Comparison of ENCODE assay signal across 36 cellular contexts in genomic region chr13:36924001-36924400, GRCh38. TPM values are rescaled to one million over a fixed set of nuclear protein-coding genes. Genes with fewer than 3 reads are reported as not detected.
"Had no signal": no experiment of that assay in that cellular context is flagged by ENCODE, and none has a peak within 500 bp of the region (broad histone marks: within the 10 kb centered on the region; RNA-seq: fewer than 3 reads in every experiment).

No MANE protein-coding gene starts in this region.

- H3K36me3 Mint-ChIP-seq: activated CD4-positive, alpha-beta memory T cell treated with anti-CD3 and anti-CD28 coated beads for 36 hours; activated naive CD4-positive, alpha-beta T cell treated with anti-CD3 and anti-CD28 coated beads, Interleukin-2, amount 50 U/mL, for 72 hours; activated naive CD8-positive, alpha-beta T cell treated with anti-CD3 and anti-CD28 coated beads for 36 hours had no signal

- H3K4me1 ChIP-seq: breast epithelium had no signal

- H3K27ac Mint-ChIP-seq: activated B cell treated with CpG ODN at 0.5 μM for 24 hours; activated CD4-positive, alpha-beta memory T cell treated with anti-CD3 and anti-CD28 coated beads for 36 hours; activated CD4-positive, alpha-beta T cell treated with anti-CD3 and anti-CD28 coated beads, Interleukin-2, amount 10 ng/mL, durations not matched to agents 24 days and 14 days; activated CD8-positive, alpha-beta T cell treated with anti-CD3 and anti-CD28 coated beads for 36 hours; activated naive CD4-positive, alpha-beta T cell treated with anti-CD3 and anti-CD28 coated beads for 36 hours; activated naive CD4-positive, alpha-beta T cell treated with anti-CD3 and anti-CD28 coated beads, Interleukin-2, amount 50 U/mL, for 72 hours; activated naive CD8-positive, alpha-beta T cell treated with anti-CD3 and anti-CD28 coated beads for 36 hours; activated T-cell treated with anti-CD3 and anti-CD28 coated beads, Interleukin-2, amount 50 U/mL, for 72 hours; activated T-helper 1 cell treated with anti-CD3 and anti-CD28 coated beads, Interleukin-12 subunit alpha, Interleukin-12 subunit beta, Interleukin-2, Interleukin-4 antibody, amounts not matched to agents 30 ng/mL and 10 ng/mL and 1 ng/mL, durations not matched to agents 14 hours and 24 hours and 36 hours; activated T-helper 17 cell treated with anti-CD3 and anti-CD28 coated beads, Interleukin-2, amount 50 U/mL, for 72 hours; T-helper 1 cell treated with Interleukin-12 subunit alpha and Interleukin-12 subunit beta and Interleukin-4 antibody, amounts not matched to agents 30 μg/mL and 1 μg/mL, for 36 hours; T-helper 2 cell treated with Interferon-gamma antibody and Interleukin-4, amounts not matched to agents 5 μg/mL and 100 μg/mL, for 36 hours had no signal

- ATAC-seq: activated CD8-positive, alpha-beta T cell treated with anti-CD3 and anti-CD28 coated beads for 36 hours; activated naive CD4-positive, alpha-beta T cell treated with anti-CD3 and anti-CD28 coated beads, Interleukin-2, amount 50 U/mL, for 72 hours; activated T-cell treated with anti-CD3 and anti-CD28 coated beads, Interleukin-2, amount 50 U/mL, for 4 hours; activated T-cell treated with anti-CD3 and anti-CD28 coated beads, Interleukin-2, amount 50 U/mL, for 72 hours; activated T-helper 17 cell treated with anti-CD3 and anti-CD28 coated beads, Interleukin-2, amount 50 U/mL, for 72 hours; body of pancreas had no signal

- H3K27ac ChIP-seq: adrenal gland, body of pancreas, brain microvascular endothelial cell, breast epithelium, VCaP had no signal

- H3K4me3 Mint-ChIP-seq: activated B cell treated with CpG ODN at 0.5 μM for 24 hours; activated CD4-positive, alpha-beta memory T cell treated with anti-CD3 and anti-CD28 coated beads for 36 hours; activated CD4-positive, alpha-beta T cell treated with anti-CD3 and anti-CD28 coated beads, Interleukin-2, amount 10 ng/mL, durations not matched to agents 24 days and 14 days; activated CD8-positive, alpha-beta T cell treated with anti-CD3 and anti-CD28 coated beads for 36 hours; activated naive CD4-positive, alpha-beta T cell treated with anti-CD3 and anti-CD28 coated beads for 36 hours; activated naive CD8-positive, alpha-beta T cell treated with anti-CD3 and anti-CD28 coated beads for 36 hours; activated T-cell treated with anti-CD3 and anti-CD28 coated beads, Interleukin-2, amount 50 U/mL, for 4 hours; activated T-cell treated with anti-CD3 and anti-CD28 coated beads, Interleukin-2, amount 50 U/mL, for 72 hours; activated T-helper 1 cell treated with anti-CD3 and anti-CD28 coated beads, Interleukin-12 subunit alpha, Interleukin-12 subunit beta, Interleukin-2, Interleukin-4 antibody, amounts not matched to agents 30 ng/mL and 10 ng/mL and 1 ng/mL, durations not matched to agents 14 hours and 24 hours and 36 hours; activated T-helper 17 cell treated with anti-CD3 and anti-CD28 coated beads, Interleukin-2, amount 50 U/mL, for 72 hours; T-helper 1 cell treated with Interleukin-12 subunit alpha and Interleukin-12 subunit beta and Interleukin-4 antibody, amounts not matched to agents 30 μg/mL and 1 μg/mL, for 36 hours; T-helper 2 cell treated with Interferon-gamma antibody and Interleukin-4, amounts not matched to agents 5 μg/mL and 100 μg/mL, for 36 hours had no signal

- H3K4me1 Mint-ChIP-seq: activated T-helper 17 cell treated with anti-CD3 and anti-CD28 coated beads, Interleukin-2, amount 50 U/mL, for 72 hours had no signal

- H3K36me3 ChIP-seq: adrenal gland, brain microvascular endothelial cell, breast epithelium had no signal

- H3K9me3 Mint-ChIP-seq: activated B cell treated with CpG ODN at 0.5 μM for 24 hours; activated CD4-positive, alpha-beta memory T cell treated with anti-CD3 and anti-CD28 coated beads for 36 hours; activated CD4-positive, alpha-beta T cell treated with anti-CD3 and anti-CD28 coated beads, Interleukin-2, amount 10 ng/mL, durations not matched to agents 24 days and 14 days; activated CD8-positive, alpha-beta T cell treated with anti-CD3 and anti-CD28 coated beads for 36 hours; activated naive CD4-positive, alpha-beta T cell treated with anti-CD3 and anti-CD28 coated beads for 36 hours; activated naive CD4-positive, alpha-beta T cell treated with anti-CD3 and anti-CD28 coated beads, Interleukin-2, amount 50 U/mL, for 72 hours; activated naive CD8-positive, alpha-beta T cell treated with anti-CD3 and anti-CD28 coated beads for 36 hours; activated T-cell treated with anti-CD3 and anti-CD28 coated beads, Interleukin-2, amount 50 U/mL, for 4 hours; activated T-cell treated with anti-CD3 and anti-CD28 coated beads, Interleukin-2, amount 50 U/mL, for 72 hours; activated T-helper 1 cell treated with anti-CD3 and anti-CD28 coated beads, Interleukin-12 subunit alpha, Interleukin-12 subunit beta, Interleukin-2, Interleukin-4 antibody, amounts not matched to agents 30 ng/mL and 10 ng/mL and 1 ng/mL, durations not matched to agents 14 hours and 24 hours and 36 hours; activated T-helper 17 cell treated with anti-CD3 and anti-CD28 coated beads, Interleukin-2, amount 50 U/mL, for 72 hours; T-helper 1 cell treated with Interleukin-12 subunit alpha and Interleukin-12 subunit beta and Interleukin-4 antibody, amounts not matched to agents 30 μg/mL and 1 μg/mL, for 36 hours; T-helper 2 cell treated with Interferon-gamma antibody and Interleukin-4, amounts not matched to agents 5 μg/mL and 100 μg/mL, for 36 hours had no signal

- H3K9me3 ChIP-seq: adrenal gland, body of pancreas, breast epithelium had no signal

- DNase-seq: activated B cell treated with CpG ODN at 0.5 μM for 24 hours; activated CD4-positive, alpha-beta memory T cell treated with anti-CD3 and anti-CD28 coated beads for 36 hours; activated CD4-positive, alpha-beta T cell treated with anti-CD3 and anti-CD28 coated beads for 4 hours; activated CD4-positive, alpha-beta T cell treated with anti-CD3 and anti-CD28 coated beads, Interleukin-2, amount 10 ng/mL, durations not matched to agents 24 days and 14 days; activated CD4-positive, alpha-beta T cell treated with anti-CD3 and anti-CD28 coated beads, Interleukin-2, amount 50 U/mL, for 1 hour; activated CD4-positive, alpha-beta T cell treated with anti-CD3 and anti-CD28 coated beads, Interleukin-2, amount 50 U/mL, for 4 hours; activated CD4-positive, CD25-positive, alpha-beta regulatory T cell treated with anti-CD3 and anti-CD28 coated beads, Interleukin-2, amount 50 U/mL, for 72 hours; activated CD8-positive, alpha-beta memory T cell treated with anti-CD3 and anti-CD28 coated beads, Interleukin-2, amount 50 U/mL, for 4 hours; activated CD8-positive, alpha-beta T cell treated with anti-CD3 and anti-CD28 coated beads for 36 hours; activated effector memory CD4-positive, alpha-beta T cell treated with anti-CD3 and anti-CD28 coated beads, Interleukin-2, amount 50 U/mL, for 16 hours; activated gamma-delta T cell treated with Interleukin-2 at 50 U/mL for 16 hours; activated naive CD4-positive, alpha-beta T cell; activated naive CD4-positive, alpha-beta T cell treated with anti-CD3 and anti-CD28 coated beads for 36 hours; activated naive CD4-positive, alpha-beta T cell treated with anti-CD3 and anti-CD28 coated beads, Interleukin-2, amount 50 U/mL, for 16 hours; activated naive CD8-positive, alpha-beta T cell treated with anti-CD3 and anti-CD28 coated beads for 36 hours; activated T-cell treated with anti-CD3 and anti-CD28 coated beads for 4 hours; activated T-cell treated with anti-CD3 and anti-CD28 coated beads, Interleukin-2, amount 50 U/mL, for 1 hour; activated T-cell treated with anti-CD3 and anti-CD28 coated beads, Interleukin-2, amount 50 U/mL, for 4 hours; activated T-cell treated with anti-CD3 and anti-CD28 coated beads, Interleukin-2, amount 50 U/mL, for 72 hours; adrenal gland; amniotic stem cell; aorta; body of pancreas; brain microvascular endothelial cell; central memory CD4-positive, alpha-beta T cell; T-helper 1 cell; T-helper 2 cell; T-helper 9 cell had no signal

- H3K4me3 ChIP-seq: adrenal gland, body of pancreas, breast epithelium had no signal

RNA-seq across cellular contexts. Expression of gene SMAD9, which starts 4.0 kb away (rescaled TPM):
- total RNA-seq: activated B cell treated with CpG ODN at 0.5 μM for 24 hours; activated CD4-positive, alpha-beta memory T cell treated with anti-CD3 and anti-CD28 coated beads for 36 hours; activated CD8-positive, alpha-beta memory T cell treated with anti-CD3 and anti-CD28 coated beads for 36 hours; activated T-cell treated with anti-CD3 and anti-CD28 coated beads, Interleukin-2, amount 50 U/mL, for 4 hours; activated T-cell treated with anti-CD3 and anti-CD28 coated beads, Interleukin-2, amount 50 U/mL, for 72 hours had no signal
